Comparison of ENCODE assay signal across 8 cellular contexts in genomic region chr3:32401141-32401540, GRCh38. TPM values are rescaled to one million over a fixed set of nuclear protein-coding genes. Genes with fewer than 3 reads are reported as not detected.
DNase-seq lines count a peak whose midpoint lies in the region; ATAC-seq lines count a peak whose summit lies in the region.

No MANE protein-coding gene starts in this region.

- no peak for DNase-seq in activated T-cell treated with anti-CD3 and anti-CD28 coated beads, Interleukin-2, amount 50 U/mL, for 24 hours
- DNase-seq in activated T-cell treated with anti-CD3 and anti-CD28 coated beads, Interleukin-2, amount 50 U/mL, for 48 hours, result no peak
- DNase-seq in T-helper 17 cell, result no peak
- no peak for DNase-seq in right cardiac atrium
- no peak for DNase-seq in NCI-H2107 (lab: John Stamatoyannopoulos, UW)
- DNase-seq in NCI-H2029 (lab: John Stamatoyannopoulos, UW), result no peak

- 7% methylated on average over 12 of the region's 12 CpGs for WGBS in right cardiac atrium

- peak overlapping the region; percentile 84 for H3K4me3 Mint-ChIP-seq in activated T-cell treated with anti-CD3 and anti-CD28 coated beads, Interleukin-2, amount 50 U/mL, for 24 hours
- peak overlapping the region; percentile 94 for H3K4me3 Mint-ChIP-seq in T-helper 17 cell

- H3K36me3 Mint-ChIP-seq in activated T-cell treated with anti-CD3 and anti-CD28 coated beads, Interleukin-2, amount 50 U/mL, for 24 hours (ENCODE audit: low read depth), result peaks cover 23% of the 10 kb centered on the region
- H3K36me3 Mint-ChIP-seq in T-helper 17 cell (ENCODE audit: low read depth), result no peaks in the 10 kb centered on the region

- no peaks in the 10 kb centered on the region for H3K27me3 Mint-ChIP-seq in activated T-cell treated with anti-CD3 and anti-CD28 coated beads, Interleukin-2, amount 50 U/mL, for 24 hours
- H3K27me3 Mint-ChIP-seq in T-helper 17 cell, result no peaks in the 10 kb centered on the region

- H3K9me3 Mint-ChIP-seq in activated T-cell treated with anti-CD3 and anti-CD28 coated beads, Interleukin-2, amount 50 U/mL, for 24 hours, result no peaks in the 10 kb centered on the region

- no peaks in the 10 kb centered on the region for H3K27me3 ChIP-seq in right cardiac atrium (ENCODE audit: control insufficient read depth, insufficient read depth)

- H3K4me3 ChIP-seq in right cardiac atrium (ENCODE audit: low read length) (peak overlapping the region; percentile 8), skin epidermis (peak overlapping the region; percentile 31 to 50 (median 34))

- intact Hi-C loops in right cardiac atrium (cut with DNase I), result no loop called here

- H3K27ac ChIP-seq in right cardiac atrium (ENCODE audit: low read length) (peak overlapping the region; percentile 55), skin epidermis (peak overlapping the region in 20 of 21 experiments; percentile 65 to 97 (median 87))

- H3K4me1 Mint-ChIP-seq in activated T-cell treated with anti-CD3 and anti-CD28 coated beads, Interleukin-2, amount 50 U/mL, for 24 hours (ENCODE audit: low read depth), result peaks cover 75% of the 10 kb centered on the region
- peaks cover 38% of the 10 kb centered on the region for H3K4me1 Mint-ChIP-seq in T-helper 17 cell

- ATAC-seq in T-helper 17 cell (peak; percentile 14), right cardiac atrium (no peak), HG03460 (IDR thresholded peaks at IDR 0.05; ENCODE audit: unreplicated experiment) (no peak)

- H3K9me3 ChIP-seq in T-helper 17 cell (ENCODE audit: control insufficient read depth, low read length, poor library complexity, severe bottlenecking) (no peaks in the 10 kb centered on the region), right cardiac atrium (ENCODE audit: control insufficient read depth, low read length) (no peaks in the 10 kb centered on the region)

- H3K27ac Mint-ChIP-seq in activated T-cell treated with anti-CD3 and anti-CD28 coated beads, Interleukin-2, amount 50 U/mL, for 24 hours, result peak overlapping the region; percentile 99
- H3K27ac Mint-ChIP-seq in T-helper 17 cell, result peak overlapping the region; percentile 97

- no peaks in the 10 kb centered on the region for H3K4me1 ChIP-seq in right cardiac atrium (ENCODE audit: control insufficient read depth, insufficient read depth, low read length)

RNA-seq across cellular contexts. Expression of gene CMTM7, which starts 9.5 kb away (rescaled TPM):
- total RNA-seq in T-helper 17 cell (10 to 100 TPM; 38.5 to 45.3 TPM), right cardiac atrium (1 to 10 TPM; 5.7 to 8.4 (median 6.7) TPM)
- 4.8 TPM for polyA plus RNA-seq in right cardiac atrium

Comparison
In these comparisons a context has a peak if more than half of its experiments do, and no peak if none do; other contexts are left out.
1. RNA of gene CMTM7, which starts 9.5 kb away (total RNA-seq): 38.5 to 45.3 TPM in T-helper 17 cell; 5.7 to 8.4 TPM in right cardiac atrium; every median in the first group is over 4 times any median in the second.